In genomic region chr20:51711426-51711825, GRCh38 we compare ENCODE assay signal across 1 cellular context.
TF ChIP-seq lines count a peak whose summit lies in the region.

No MANE protein-coding gene starts in this region.

TF ChIP-seq in HepG2, 621 proteins besides CTCF, POLR2A, EP300 and RAD21 (continued from another document):
- TF ChIP-seq, protein P1, sequence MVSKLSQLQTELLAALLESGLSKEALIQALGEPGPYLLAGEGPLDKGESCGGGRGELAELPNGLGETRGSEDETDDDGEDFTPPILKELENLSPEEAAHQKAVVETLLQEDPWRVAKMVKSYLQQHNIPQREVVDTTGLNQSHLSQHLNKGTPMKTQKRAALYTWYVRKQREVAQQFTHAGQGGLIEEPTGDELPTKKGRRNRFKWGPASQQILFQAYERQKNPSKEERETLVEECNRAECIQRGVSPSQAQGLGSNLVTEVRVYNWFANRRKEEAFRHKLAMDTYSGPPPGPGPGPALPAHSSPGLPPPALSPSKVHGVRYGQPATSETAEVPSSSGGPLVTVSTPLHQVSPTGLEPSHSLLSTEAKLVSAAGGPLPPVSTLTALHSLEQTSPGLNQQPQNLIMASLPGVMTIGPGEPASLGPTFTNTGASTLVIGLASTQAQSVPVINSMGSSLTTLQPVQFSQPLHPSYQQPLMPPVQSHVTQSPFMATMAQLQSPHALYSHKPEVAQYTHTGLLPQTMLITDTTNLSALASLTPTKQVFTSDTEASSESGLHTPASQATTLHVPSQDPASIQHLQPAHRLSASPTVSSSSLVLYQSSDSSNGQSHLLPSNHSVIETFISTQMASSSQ (IDR thresholded peaks at IDR 0.05; ENCODE audit: low read depth) = no peak
- TF ChIP-seq, protein P1 (CRISPR knock-in tag; IDR thresholded peaks at IDR 0.05; ENCODE audit: borderline replicate concordance) = no peak
- TF ChIP-seq ZNF232 (CRISPR knock-in tag; IDR thresholded peaks at IDR 0.05; ENCODE audit: borderline replicate concordance) (no peak), ZUFSP (CRISPR knock-in tag; IDR thresholded peaks at IDR 0.05; ENCODE audit: borderline replicate concordance) (no peak), ZNF160 (CRISPR knock-in tag; IDR thresholded peaks at IDR 0.05) (no peak), ARHGAP35 (CRISPR knock-in tag; IDR thresholded peaks at IDR 0.05; ENCODE audit: borderline replicate concordance) (no peak), TRIM24 (CRISPR knock-in tag; IDR thresholded peaks at IDR 0.05) (no peak)
- TF ChIP-seq, protein P2, sequence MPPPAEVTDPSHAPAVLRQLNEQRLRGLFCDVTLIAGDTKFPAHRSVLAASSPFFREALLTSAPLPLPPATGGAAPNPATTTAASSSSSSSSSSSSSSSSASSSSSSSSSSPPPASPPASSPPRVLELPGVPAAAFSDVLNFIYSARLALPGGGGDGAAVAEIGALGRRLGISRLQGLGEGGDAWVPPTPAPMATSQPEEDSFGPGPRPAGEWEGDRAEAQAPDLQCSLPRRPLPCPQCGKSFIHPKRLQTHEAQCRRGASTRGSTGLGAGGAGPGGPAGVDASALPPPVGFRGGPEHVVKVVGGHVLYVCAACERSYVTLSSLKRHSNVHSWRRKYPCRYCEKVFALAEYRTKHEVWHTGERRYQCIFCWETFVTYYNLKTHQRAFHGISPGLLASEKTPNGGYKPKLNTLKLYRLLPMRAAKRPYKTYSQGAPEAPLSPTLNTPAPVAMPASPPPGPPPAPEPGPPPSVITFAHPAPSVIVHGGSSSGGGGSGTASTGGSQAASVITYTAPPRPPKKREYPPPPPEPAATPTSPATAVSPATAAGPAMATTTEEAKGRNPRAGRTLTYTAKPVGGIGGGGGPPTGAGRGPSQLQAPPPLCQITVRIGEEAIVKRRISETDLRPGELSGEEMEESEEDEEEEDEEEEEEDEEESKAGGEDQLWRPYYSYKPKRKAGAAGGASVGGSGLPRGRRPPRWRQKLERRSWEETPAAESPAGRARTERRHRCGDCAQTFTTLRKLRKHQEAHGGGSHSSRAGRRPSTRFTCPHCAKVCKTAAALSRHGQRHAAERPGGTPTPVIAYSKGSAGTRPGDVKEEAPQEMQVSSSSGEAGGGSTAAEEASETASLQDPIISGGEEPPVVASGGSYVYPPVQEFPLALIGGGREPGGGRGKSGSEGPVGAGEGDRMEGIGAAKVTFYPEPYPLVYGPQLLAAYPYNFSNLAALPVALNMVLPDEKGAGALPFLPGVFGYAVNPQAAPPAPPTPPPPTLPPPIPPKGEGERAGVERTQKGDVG (CRISPR knock-in tag; IDR thresholded peaks at IDR 0.05; ENCODE audit: borderline replicate concordance) = no peak
